ENCODE assay signal across 1 cellular context in the genomic region with DNA sequence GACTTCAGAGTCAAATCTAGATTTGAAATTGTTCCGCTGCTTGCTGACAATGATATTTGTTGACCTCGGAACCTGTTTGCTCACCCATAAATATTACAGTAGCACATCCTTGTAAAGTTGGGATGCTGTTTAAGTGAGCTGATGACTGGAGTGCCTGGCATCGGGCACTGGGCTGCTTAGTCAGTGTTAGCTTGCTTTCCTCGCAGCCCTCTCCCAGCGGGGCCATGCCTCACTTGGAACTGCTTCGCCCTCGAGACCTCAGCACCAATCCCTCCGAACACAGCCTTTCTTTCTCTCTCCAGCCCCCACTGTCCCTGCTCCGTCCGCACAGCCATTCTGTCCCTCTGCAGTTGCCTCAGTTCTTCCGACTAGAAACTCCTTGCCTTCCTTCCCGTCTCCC.
TF ChIP-seq lines count a peak whose summit lies in the region.

No MANE protein-coding gene starts in this region.

TF ChIP-seq in H1, 55 proteins besides CTCF, POLR2A, EP300 and RAD21:
- no peak for TF ChIP-seq SIX5 (IDR thresholded peaks at IDR 0.05; ENCODE audit: low read depth, low read length)
- TF ChIP-seq NRF1 (IDR thresholded peaks at IDR 0.05; ENCODE audit: low read depth, low read length), result no peak
- TF ChIP-seq, protein P1, sequence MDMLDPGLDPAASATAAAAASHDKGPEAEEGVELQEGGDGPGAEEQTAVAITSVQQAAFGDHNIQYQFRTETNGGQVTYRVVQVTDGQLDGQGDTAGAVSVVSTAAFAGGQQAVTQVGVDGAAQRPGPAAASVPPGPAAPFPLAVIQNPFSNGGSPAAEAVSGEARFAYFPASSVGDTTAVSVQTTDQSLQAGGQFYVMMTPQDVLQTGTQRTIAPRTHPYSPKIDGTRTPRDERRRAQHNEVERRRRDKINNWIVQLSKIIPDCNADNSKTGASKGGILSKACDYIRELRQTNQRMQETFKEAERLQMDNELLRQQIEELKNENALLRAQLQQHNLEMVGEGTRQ (IDR thresholded peaks at IDR 0.05; ENCODE audit: low read length), result no peak
- no peak for TF ChIP-seq KDM4A (IDR thresholded peaks at IDR 0.05; ENCODE audit: low read depth, low read length, severe bottlenecking)
- no peak for TF ChIP-seq ASH2L (IDR thresholded peaks at IDR 0.05; ENCODE audit: low read length)
